ENCODE assay signal across 19 cellular contexts in genomic region chr1:100469578-100469977, GRCh38.
DNase-seq lines count a peak whose midpoint lies in the region; ATAC-seq and TF ChIP-seq lines count a peak whose summit lies in the region.
"Had no signal": no experiment of that assay in that cellular context is flagged by ENCODE, and none has a peak within 500 bp of the region (broad histone marks: within the 10 kb centered on the region; RNA-seq: fewer than 3 reads in every experiment).

No MANE protein-coding gene starts in this region.

- DNase-seq in cardiac muscle cell (ENCODE audit: low read depth in 1 of 2, low spot score in 1 of 2) (peak in 1 of 2 donors; percentile 59), right atrium auricular region (ENCODE audit: low spot score) (no peak), NCI-H2171 treated with DMSO at 0.1 percent for 48 hours (lab: John Stamatoyannopoulos, UW) (peak; percentile 89), mesothelial cell of epicardium (ENCODE audit: low spot score in 2 of 2, unreplicated experiment in 2 of 2) (no peak), substantia nigra (lab: John Stamatoyannopoulos, UW) (no peak), NCI-H446 treated with DMSO at 0.1 percent for 48 hours (lab: John Stamatoyannopoulos, UW) (no peak)
- DNase-seq: EL, GF-D8, MG63, NCI-H1694 treated with DMSO at 0.1 percent for 48 hours, NCI-H2081 treated with DMSO at 0.1 percent for 48 hours, NCI-H446, NCI-H526 treated with DMSO at 0.1 percent for 48 hours, PC-9, SIG-M5, SK-N-SH had no signal

- H3K4me3 Mint-ChIP-seq in mesothelial cell of epicardium: no peak overlapping the region

- no peaks in the 10 kb centered on the region for H3K36me3 ChIP-seq in cardiac muscle cell
- no peaks in the 10 kb centered on the region for H3K36me3 ChIP-seq in right atrium auricular region
- H3K36me3 ChIP-seq: MG63 had no signal

- ATAC-seq in GM21515 (IDR thresholded peaks at IDR 0.05; ENCODE audit: unreplicated experiment): no peak

- H3K4me1 ChIP-seq in cardiac muscle cell (ENCODE audit: low read depth): peaks cover 18% of the 10 kb centered on the region
- no peaks in the 10 kb centered on the region for H3K4me1 ChIP-seq in right atrium auricular region

- H3K27me3 ChIP-seq in cardiac muscle cell (no peaks in the 10 kb centered on the region), right atrium auricular region (no peaks in the 10 kb centered on the region)
- H3K27me3 ChIP-seq: MG63 had no signal

- H3K4me1 Mint-ChIP-seq in mesothelial cell of epicardium: peaks cover 5% of the 10 kb centered on the region

- H3K36me3 Mint-ChIP-seq in mesothelial cell of epicardium: peaks cover 20% of the 10 kb centered on the region

- H3K27me3 Mint-ChIP-seq in mesothelial cell of epicardium (ENCODE audit: low read depth): no peaks in the 10 kb centered on the region

- no peak for TF ChIP-seq CTCF in cardiac muscle cell (IDR thresholded peaks at IDR 0.05; ENCODE audit: low read depth, low read length)
- no peak for TF ChIP-seq CTCF in right atrium auricular region (IDR thresholded peaks at IDR 0.05)
- TF ChIP-seq CTCF in mesothelial cell of epicardium (IDR thresholded peaks at IDR 0.05; ENCODE audit: unreplicated experiment): no peak

- no peaks in the 10 kb centered on the region for H3K9me3 ChIP-seq in cardiac muscle cell (ENCODE audit: low read depth)
- H3K9me3 ChIP-seq in right atrium auricular region: no peaks in the 10 kb centered on the region
- H3K9me3 ChIP-seq: MG63, SK-N-SH had no signal

- H3K27ac Mint-ChIP-seq in mesothelial cell of epicardium: peak overlapping the region; percentile 20

- no peaks in the 10 kb centered on the region for H3K9me3 Mint-ChIP-seq in mesothelial cell of epicardium

- H3K27ac ChIP-seq in cardiac muscle cell (peak overlapping the region; percentile 54), right atrium auricular region (no peak overlapping the region), substantia nigra (ENCODE audit: low read depth, low read length, poor library complexity, severe bottlenecking) (no peak overlapping the region)
- H3K27ac ChIP-seq: C4-2B, PC-9, RWPE1 had no signal

- H3K4me3 ChIP-seq in cardiac muscle cell (no peak overlapping the region), right atrium auricular region (no peak overlapping the region)
- H3K4me3 ChIP-seq: MG63, PC-9 had no signal
